In genomic region chr2:56357655-56358295, GRCh38 we compare ENCODE assay signal across 16 cellular contexts.
DNase-seq lines count a peak whose midpoint lies in the region; ATAC-seq, FAIRE-seq and TF ChIP-seq lines count a peak whose summit lies in the region.
"Had no signal": no experiment of that assay in that cellular context is flagged by ENCODE, and none has a peak within 500 bp of the region (broad histone marks: within the 10 kb centered on the region; RNA-seq: fewer than 3 reads in every experiment).

No MANE protein-coding gene starts in this region.

- no peaks in the 10 kb centered on the region for H3K9me3 Mint-ChIP-seq in HFFc6

- H3K36me3 ChIP-seq in left lung: no peaks in the 10 kb centered on the region
- H3K36me3 ChIP-seq: heart left ventricle, MG63 had no signal

- H3K4me1 ChIP-seq in left lung: no peaks in the 10 kb centered on the region
- H3K4me1 ChIP-seq: heart left ventricle had no signal

- peaks cover 3% of the 10 kb centered on the region for H3K27me3 Mint-ChIP-seq in HFFc6 (ENCODE audit: insufficient read depth)
- H3K27me3 Mint-ChIP-seq: CD4-positive, alpha-beta T cell had no signal

- peaks cover 17% of the 10 kb centered on the region for H3K36me3 Mint-ChIP-seq in HFFc6 (ENCODE audit: low read depth)

- H3K4me3 Mint-ChIP-seq in HFFc6: no peak overlapping the region
- H3K4me3 Mint-ChIP-seq: CD4-positive, alpha-beta T cell had no signal

- peak; percentile 43 for DNase-seq in AG10803 (ENCODE audit: low read depth)
- peak; percentile 13 for DNase-seq in HFFc6
- peak; percentile 94 for DNase-seq in NCI-H2171 treated with DMSO at 0.1 percent for 48 hours (lab: John Stamatoyannopoulos, UW)
- peak; percentile 4 to 44 for DNase-seq in cerebellar nuclear complex (lab: John Stamatoyannopoulos, UW)
- no peak for DNase-seq in left lung
- no peak for DNase-seq in HTR-8/SVneo (ENCODE audit: insufficient read length, low spot score)
- DNase-seq: activated CD4-positive, CD25-positive, alpha-beta regulatory T cell treated with anti-CD3 and anti-CD28 coated beads, Interleukin-2, amount 50 U/mL, for 72 hours; CD4-positive, alpha-beta T cell; effector memory CD4-positive, alpha-beta T cell; heart left ventricle; MG63; NCI-H187 treated with DMSO at 0.1 percent for 48 hours; T-helper 9 cell had no signal

- H3K4me1 Mint-ChIP-seq in HFFc6 (ENCODE audit: low read depth): peaks cover 80% of the 10 kb centered on the region

- no peak overlapping the region for H3K27ac ChIP-seq in left lung
- H3K27ac ChIP-seq: heart left ventricle had no signal

- intact Hi-C loops in left lung (cut with DNase I): no loop called here

- no peak for TF ChIP-seq CTCF in AG10803 (conservative IDR thresholded peaks at IDR 0.05; ENCODE audit: low read length)
- TF ChIP-seq CTCF in HFFc6 (IDR thresholded peaks at IDR 0.05): no peak
- no peak for TF ChIP-seq CTCF in left lung (IDR thresholded peaks at IDR 0.05)

- H3K27ac Mint-ChIP-seq in HFFc6: peak overlapping the region; percentile 36; the same call in 1 of the 2 replicates
- H3K27ac Mint-ChIP-seq: CD4-positive, alpha-beta T cell had no signal

- H3K4me3 ChIP-seq in AG10803 (ENCODE audit: low read length) (no peak overlapping the region), left lung (no peak overlapping the region)
- H3K4me3 ChIP-seq: heart left ventricle, MG63 had no signal

- H3K27me3 ChIP-seq in left lung: no peaks in the 10 kb centered on the region
- H3K27me3 ChIP-seq: heart left ventricle, MG63 had no signal

- no peak for FAIRE-seq in HTR-8/SVneo (lab: Jason Lieb, UNC)
- FAIRE-seq: GM12892 had no signal

- ATAC-seq in HG03025 (IDR thresholded peaks at IDR 0.05; ENCODE audit: low FRiP score, unreplicated experiment): no peak
- ATAC-seq in left lung: no peak
- ATAC-seq in GM21381 (IDR thresholded peaks at IDR 0.05; ENCODE audit: unreplicated experiment): no peak
- ATAC-seq: heart left ventricle had no signal

- H3K9me3 ChIP-seq in left lung: peaks cover 0 to 2% of the 10 kb centered on the region in 2 donors
- H3K9me3 ChIP-seq: heart left ventricle, MG63 had no signal

Comparison
In these comparisons a context has a peak if more than half of its experiments do, and no peak if none do; other contexts are left out.
1. DNase-seq: peak in AG10803 (single experiment), HFFc6 (single experiment), NCI-H2171 treated with DMSO at 0.1 percent for 48 hours (single experiment) and cerebellar nuclear complex (2 of 2); none in left lung (0 of 2) and HTR-8/SVneo (single experiment).